ENCODE assay signal across 10 cellular contexts in the genomic region with DNA sequence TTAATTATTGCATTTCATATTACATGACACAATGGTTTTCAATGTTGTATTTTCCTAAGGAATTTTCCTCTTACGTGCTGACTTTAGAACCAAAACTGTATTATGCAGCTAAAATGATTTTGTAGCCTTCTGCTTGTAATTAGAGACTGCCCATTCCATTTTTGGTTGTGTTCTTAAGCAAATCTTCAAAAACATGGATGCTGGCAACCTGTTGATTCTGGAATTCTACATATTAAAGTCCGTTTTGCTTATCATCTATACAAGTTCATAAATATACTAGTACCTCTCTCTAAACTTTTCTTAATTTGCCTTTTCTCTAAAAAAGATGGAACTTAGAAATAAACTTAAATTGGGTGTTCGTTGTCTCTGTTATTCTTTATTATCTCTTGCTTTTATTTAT.
"Had no signal": no experiment of that assay in that cellular context is flagged by ENCODE, and none has a peak within 500 bp of the region (broad histone marks: within the 10 kb centered on the region; RNA-seq: fewer than 3 reads in every experiment).

No MANE protein-coding gene starts in this region.

- H3K4me3 ChIP-seq: left lung, stomach had no signal

- H3K4me3 Mint-ChIP-seq: activated CD4-positive, alpha-beta memory T cell treated with anti-CD3 and anti-CD28 coated beads, Interleukin-2, amount 10 ng/mL, durations not matched to agents 7 days and 5 days; activated naive CD8-positive, alpha-beta T cell; memory B cell; nephron progenitor cell had no signal

- H3K9me3 ChIP-seq: left lung, stomach had no signal

- H3K9me3 Mint-ChIP-seq: activated CD4-positive, alpha-beta memory T cell treated with anti-CD3 and anti-CD28 coated beads, Interleukin-2, amount 10 ng/mL, durations not matched to agents 7 days and 5 days; memory B cell; nephron progenitor cell had no signal

- DNase-seq: activated CD4-positive, alpha-beta memory T cell treated with anti-CD3 and anti-CD28 coated beads, Interleukin-2, amount 10 ng/mL, durations not matched to agents 7 days and 5 days; activated CD4-positive, alpha-beta T cell treated with anti-CD3 and anti-CD28 coated beads for 1 hour; activated gamma-delta T cell; activated T-cell treated with anti-CD3 and anti-CD28 coated beads, Interleukin-2, amount 50 U/mL, for 48 hours; left lung; nephron progenitor cell; stimulated activated CD4-positive, alpha-beta T cell treated with anti-CD3 and anti-CD28 coated beads, Interleukin-4, amount 100 ng/mL, for 4 hours; stomach had no signal

- H3K27me3 Mint-ChIP-seq: activated CD4-positive, alpha-beta memory T cell treated with anti-CD3 and anti-CD28 coated beads, Interleukin-2, amount 10 ng/mL, durations not matched to agents 7 days and 5 days; activated naive CD8-positive, alpha-beta T cell; memory B cell had no signal

- H3K4me1 Mint-ChIP-seq: nephron progenitor cell had no signal

- H3K27ac Mint-ChIP-seq: activated CD4-positive, alpha-beta memory T cell treated with anti-CD3 and anti-CD28 coated beads, Interleukin-2, amount 10 ng/mL, durations not matched to agents 7 days and 5 days; nephron progenitor cell had no signal

- H3K27me3 ChIP-seq: left lung, stomach had no signal
